Comparison of ENCODE assay signal across 13 cellular contexts in genomic region chr15:82831894-82832600, GRCh38. TPM values are rescaled to one million over a fixed set of nuclear protein-coding genes. Genes with fewer than 3 reads are reported as not detected.
A peak's percentile ranks its signal among the peaks of the same experiment; 100 is the strongest.
DNase-seq lines count a peak whose midpoint lies in the region; ATAC-seq and TF ChIP-seq lines count a peak whose summit lies in the region.
"Had no signal": no experiment of that assay in that cellular context is flagged by ENCODE, and none has a peak within 500 bp of the region (broad histone marks: within the 10 kb centered on the region; RNA-seq: fewer than 3 reads in every experiment).

No MANE protein-coding gene starts in this region.

- ATAC-seq in SK-N-SH treated with all-trans-retinoic acid at 6 μM for 48 hours (peak; percentile 50; the same call in 2 of the 3 replicates), HG03025 (IDR thresholded peaks at IDR 0.05; ENCODE audit: low FRiP score, unreplicated experiment) (no peak)

- H3K9me2 ChIP-seq in GM23248 (ENCODE audit: insufficient read depth), result no peaks in the 10 kb centered on the region

- TF ChIP-seq CTCF in AG10803 (conservative IDR thresholded peaks at IDR 0.05; ENCODE audit: low read length) (peak; percentile 31; the same call in 1 of the 2 replicates), GM20000 (IDR thresholded peaks at IDR 0.05; ENCODE audit: extremely low read depth, missing control alignments) (no peak)

- in situ Hi-C loops in GM23248 (cut with MboI), result no loop called here

- H3K27me3 ChIP-seq in GM23248 (replicated peaks; ENCODE audit: insufficient read depth), result no peaks in the 10 kb centered on the region

- no peak for DNase-seq in AG10803 (ENCODE audit: low read depth)
- no peak for DNase-seq in GM23248
- no peak for DNase-seq in immature natural killer cell
- DNase-seq in GM20000 (ENCODE audit: low spot score), result no peak
- DNase-seq in cardiac septum (ENCODE audit: low spot score), result no peak
- no peak for DNase-seq in RPMI8226
- DNase-seq: COR-L47, NCI-H1105 treated with DMSO at 0.1 percent for 48 hours had no signal

- no peak overlapping the region for H3K4me3 Mint-ChIP-seq in immature natural killer cell

- peaks cover 56% of the 10 kb centered on the region for H3F3A ChIP-seq in GM23248 (ENCODE audit: insufficient read depth)

- H3K9me3 Mint-ChIP-seq in immature natural killer cell, result no peaks in the 10 kb centered on the region

- H4K20me1 ChIP-seq in GM23248 (ENCODE audit: insufficient read depth), result no peaks in the 10 kb centered on the region

- H3K79me2 ChIP-seq in GM23248 (ENCODE audit: insufficient read depth), result peaks cover 28% of the 10 kb centered on the region

- peaks cover 19 to 43% of the 10 kb centered on the region in 2 donors for H3K4me1 Mint-ChIP-seq in immature natural killer cell

- no peaks in the 10 kb centered on the region for H3K9me3 ChIP-seq in GM23248 (ENCODE audit: low read depth)

- peaks cover 0 to 6% (median 4%) of the 10 kb centered on the region in 3 donors for H3K27me3 Mint-ChIP-seq in immature natural killer cell (ENCODE audit: low read depth in 3 of 3)

- no peak overlapping the region for H2AFZ ChIP-seq in GM23248

- peak overlapping the region; percentile 29; the same call in 1 of the 2 replicates for H3K9ac ChIP-seq in GM23248

- 93 to 95% methylated on average over 5 of the region's 5 CpGs for WGBS in GM23248 (ENCODE audit: low coverage in 1 of 2, low lambda C conversion rate in 2 of 2, missing lambda C conversion rate in 2 of 2), 2 experiments

- peak overlapping the region in 5 of 6 donors; percentile 22 to 66 (median 37) for H3K27ac Mint-ChIP-seq in immature natural killer cell

- intact Hi-C loops in cardiac septum (cut with DNase I), result no loop called here

- H3K4me3 ChIP-seq in AG10803 (ENCODE audit: low read length) (no peak overlapping the region), GM23248 (no peak overlapping the region)
- H3K4me3 ChIP-seq: coronary artery had no signal

- H3K4me2 ChIP-seq in GM23248 (ENCODE audit: unreplicated experiment), result peak overlapping the region; percentile 75

- peak overlapping the region; percentile 74 for H3K27ac ChIP-seq in GM23248

- H3K36me3 ChIP-seq in GM23248 (ENCODE audit: low read depth), result peaks cover 68% of the 10 kb centered on the region

- H3K36me3 Mint-ChIP-seq in immature natural killer cell, result peaks cover 38 to 79% (median 39%) of the 10 kb centered on the region in 3 donors

- peaks cover 24% of the 10 kb centered on the region for H3K4me1 ChIP-seq in GM23248 (ENCODE audit: insufficient read depth)

TF ChIP-seq in SK-N-SH treated with all-trans-retinoic acid at 6 μM for 48 hours, 23 proteins besides CTCF, POLR2A, EP300 and RAD21:
- TF ChIP-seq PPARA (CRISPR knock-in tag; IDR thresholded peaks at IDR 0.05; ENCODE audit: borderline replicate concordance), result no peak
- TF ChIP-seq ESRRG (CRISPR knock-in tag; IDR thresholded peaks at IDR 0.05), result no peak
- TF ChIP-seq ZNF8 (CRISPR knock-in tag; IDR thresholded peaks at IDR 0.05), result no peak
- TF ChIP-seq, protein P1, sequence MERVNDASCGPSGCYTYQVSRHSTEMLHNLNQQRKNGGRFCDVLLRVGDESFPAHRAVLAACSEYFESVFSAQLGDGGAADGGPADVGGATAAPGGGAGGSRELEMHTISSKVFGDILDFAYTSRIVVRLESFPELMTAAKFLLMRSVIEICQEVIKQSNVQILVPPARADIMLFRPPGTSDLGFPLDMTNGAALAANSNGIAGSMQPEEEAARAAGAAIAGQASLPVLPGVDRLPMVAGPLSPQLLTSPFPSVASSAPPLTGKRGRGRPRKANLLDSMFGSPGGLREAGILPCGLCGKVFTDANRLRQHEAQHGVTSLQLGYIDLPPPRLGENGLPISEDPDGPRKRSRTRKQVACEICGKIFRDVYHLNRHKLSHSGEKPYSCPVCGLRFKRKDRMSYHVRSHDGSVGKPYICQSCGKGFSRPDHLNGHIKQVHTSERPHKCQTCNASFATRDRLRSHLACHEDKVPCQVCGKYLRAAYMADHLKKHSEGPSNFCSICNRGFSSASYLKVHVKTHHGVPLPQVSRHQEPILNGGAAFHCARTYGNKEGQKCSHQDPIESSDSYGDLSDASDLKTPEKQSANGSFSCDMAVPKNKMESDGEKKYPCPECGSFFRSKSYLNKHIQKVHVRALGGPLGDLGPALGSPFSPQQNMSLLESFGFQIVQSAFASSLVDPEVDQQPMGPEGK (CRISPR knock-in tag; IDR thresholded peaks at IDR 0.05; ENCODE audit: borderline replicate concordance), result no peak
- TF ChIP-seq CREB5 (CRISPR knock-in tag; IDR thresholded peaks at IDR 0.05; ENCODE audit: low read depth), result no peak
- no peak for TF ChIP-seq RARB (CRISPR knock-in tag; IDR thresholded peaks at IDR 0.05)
- TF ChIP-seq TOX (CRISPR knock-in tag; IDR thresholded peaks at IDR 0.05; ENCODE audit: borderline replicate concordance), result no peak
- TF ChIP-seq TCF4 (CRISPR knock-in tag; IDR thresholded peaks at IDR 0.05; ENCODE audit: borderline replicate concordance), result no peak
- TF ChIP-seq ZC3H10 (CRISPR knock-in tag; IDR thresholded peaks at IDR 0.05), result no peak
- TF ChIP-seq ZNF565 (CRISPR knock-in tag; conservative IDR thresholded peaks at IDR 0.05; ENCODE audit: low read depth), result no peak
- no peak for TF ChIP-seq CSDC2 (CRISPR knock-in tag; IDR thresholded peaks at IDR 0.05)
- TF ChIP-seq ZFP3 (CRISPR knock-in tag; IDR thresholded peaks at IDR 0.05), result no peak
- TF ChIP-seq ISL1 (CRISPR knock-in tag; IDR thresholded peaks at IDR 0.05), result no peak
- no peak for TF ChIP-seq ZNF70 (CRISPR knock-in tag; IDR thresholded peaks at IDR 0.05)
- no peak for TF ChIP-seq GLIS3 (CRISPR knock-in tag; IDR thresholded peaks at IDR 0.05)
- no peak for TF ChIP-seq BACH2 (CRISPR knock-in tag; IDR thresholded peaks at IDR 0.05; ENCODE audit: borderline replicate concordance)
- TF ChIP-seq POU6F1 (CRISPR knock-in tag; IDR thresholded peaks at IDR 0.05; ENCODE audit: borderline replicate concordance, low read depth), result no peak
- TF ChIP-seq, protein P2, sequence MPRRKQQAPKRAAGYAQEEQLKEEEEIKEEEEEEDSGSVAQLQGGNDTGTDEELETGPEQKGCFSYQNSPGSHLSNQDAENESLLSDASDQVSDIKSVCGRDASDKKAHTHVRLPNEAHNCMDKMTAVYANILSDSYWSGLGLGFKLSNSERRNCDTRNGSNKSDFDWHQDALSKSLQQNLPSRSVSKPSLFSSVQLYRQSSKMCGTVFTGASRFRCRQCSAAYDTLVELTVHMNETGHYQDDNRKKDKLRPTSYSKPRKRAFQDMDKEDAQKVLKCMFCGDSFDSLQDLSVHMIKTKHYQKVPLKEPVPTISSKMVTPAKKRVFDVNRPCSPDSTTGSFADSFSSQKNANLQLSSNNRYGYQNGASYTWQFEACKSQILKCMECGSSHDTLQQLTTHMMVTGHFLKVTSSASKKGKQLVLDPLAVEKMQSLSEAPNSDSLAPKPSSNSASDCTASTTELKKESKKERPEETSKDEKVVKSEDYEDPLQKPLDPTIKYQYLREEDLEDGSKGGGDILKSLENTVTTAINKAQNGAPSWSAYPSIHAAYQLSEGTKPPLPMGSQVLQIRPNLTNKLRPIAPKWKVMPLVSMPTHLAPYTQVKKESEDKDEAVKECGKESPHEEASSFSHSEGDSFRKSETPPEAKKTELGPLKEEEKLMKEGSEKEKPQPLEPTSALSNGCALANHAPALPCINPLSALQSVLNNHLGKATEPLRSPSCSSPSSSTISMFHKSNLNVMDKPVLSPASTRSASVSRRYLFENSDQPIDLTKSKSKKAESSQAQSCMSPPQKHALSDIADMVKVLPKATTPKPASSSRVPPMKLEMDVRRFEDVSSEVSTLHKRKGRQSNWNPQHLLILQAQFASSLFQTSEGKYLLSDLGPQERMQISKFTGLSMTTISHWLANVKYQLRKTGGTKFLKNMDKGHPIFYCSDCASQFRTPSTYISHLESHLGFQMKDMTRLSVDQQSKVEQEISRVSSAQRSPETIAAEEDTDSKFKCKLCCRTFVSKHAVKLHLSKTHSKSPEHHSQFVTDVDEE (CRISPR knock-in tag; IDR thresholded peaks at IDR 0.05), result no peak

RNA-seq across cellular contexts. Expression of gene WHAMM, which starts 22.6 kb away (rescaled TPM):
- 2.3 and 3.0 TPM in 2 replicates for total RNA-seq in GM23248 (2014; rRNA removed; shearing (Covaris generic))
- polyA plus RNA-seq in GM23248 (2016; fragmentation: Nextera tagmentation; extraction: Ambion mirVana) (3.4 and 3.6 TPM in 2 replicates), immature natural killer cell (1 to 10 TPM; 3.3 to 5.2 (median 4.1) TPM)
- total RNA-seq in cardiac septum, result 7.2 TPM

RNA-seq across cellular contexts. Expression of gene FSD2, which starts 26.2 kb away (rescaled TPM):
- not detected in 2 replicates for total RNA-seq in GM23248 (2014; rRNA removed; shearing (Covaris generic))
- polyA plus RNA-seq in GM23248 (2016; fragmentation: Nextera tagmentation; extraction: Ambion mirVana) (0.04 and 0.08 TPM in 2 replicates), immature natural killer cell (not detected)
- 48.7 TPM for total RNA-seq in cardiac septum
- total RNA-seq: lung microvascular endothelial cell, pulmonary artery endothelial cell had no signal

Comparison
In these comparisons a context has a peak if more than half of its experiments do, and no peak if none do; other contexts are left out.
1. RNA of gene FSD2, which starts 26.2 kb away (total RNA-seq): 48.7 TPM in cardiac septum (single experiment); not detected in GM23248; every median in the first group is over 10 times any median in the second.